1 cellular context compared by ENCODE assay signal in the genomic region with DNA sequence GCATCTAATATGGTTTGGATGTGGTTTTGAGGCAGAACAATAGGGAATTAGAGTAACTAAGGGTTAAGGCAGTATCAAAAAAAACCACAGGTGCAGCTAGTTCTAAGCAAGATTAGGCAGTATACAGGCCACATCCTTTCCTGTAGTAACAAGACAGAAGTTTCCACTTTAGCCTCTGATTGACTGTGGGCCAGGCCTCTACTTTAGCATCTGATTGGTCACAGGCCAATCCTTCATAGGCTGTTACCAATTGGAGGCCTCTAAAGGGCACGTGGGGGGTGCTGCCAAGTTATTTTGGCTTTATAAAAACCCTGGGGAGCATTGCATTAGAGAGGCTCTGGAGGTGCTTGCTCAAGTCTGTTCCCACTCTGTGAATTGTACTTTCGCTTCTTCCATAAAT.
TF ChIP-seq lines count a peak whose summit lies in the region.

No MANE protein-coding gene starts in this region.

TF ChIP-seq in GM12878, 131 proteins besides CTCF, POLR2A, EP300 and RAD21 (continued from another document):
- TF ChIP-seq, protein P1, sequence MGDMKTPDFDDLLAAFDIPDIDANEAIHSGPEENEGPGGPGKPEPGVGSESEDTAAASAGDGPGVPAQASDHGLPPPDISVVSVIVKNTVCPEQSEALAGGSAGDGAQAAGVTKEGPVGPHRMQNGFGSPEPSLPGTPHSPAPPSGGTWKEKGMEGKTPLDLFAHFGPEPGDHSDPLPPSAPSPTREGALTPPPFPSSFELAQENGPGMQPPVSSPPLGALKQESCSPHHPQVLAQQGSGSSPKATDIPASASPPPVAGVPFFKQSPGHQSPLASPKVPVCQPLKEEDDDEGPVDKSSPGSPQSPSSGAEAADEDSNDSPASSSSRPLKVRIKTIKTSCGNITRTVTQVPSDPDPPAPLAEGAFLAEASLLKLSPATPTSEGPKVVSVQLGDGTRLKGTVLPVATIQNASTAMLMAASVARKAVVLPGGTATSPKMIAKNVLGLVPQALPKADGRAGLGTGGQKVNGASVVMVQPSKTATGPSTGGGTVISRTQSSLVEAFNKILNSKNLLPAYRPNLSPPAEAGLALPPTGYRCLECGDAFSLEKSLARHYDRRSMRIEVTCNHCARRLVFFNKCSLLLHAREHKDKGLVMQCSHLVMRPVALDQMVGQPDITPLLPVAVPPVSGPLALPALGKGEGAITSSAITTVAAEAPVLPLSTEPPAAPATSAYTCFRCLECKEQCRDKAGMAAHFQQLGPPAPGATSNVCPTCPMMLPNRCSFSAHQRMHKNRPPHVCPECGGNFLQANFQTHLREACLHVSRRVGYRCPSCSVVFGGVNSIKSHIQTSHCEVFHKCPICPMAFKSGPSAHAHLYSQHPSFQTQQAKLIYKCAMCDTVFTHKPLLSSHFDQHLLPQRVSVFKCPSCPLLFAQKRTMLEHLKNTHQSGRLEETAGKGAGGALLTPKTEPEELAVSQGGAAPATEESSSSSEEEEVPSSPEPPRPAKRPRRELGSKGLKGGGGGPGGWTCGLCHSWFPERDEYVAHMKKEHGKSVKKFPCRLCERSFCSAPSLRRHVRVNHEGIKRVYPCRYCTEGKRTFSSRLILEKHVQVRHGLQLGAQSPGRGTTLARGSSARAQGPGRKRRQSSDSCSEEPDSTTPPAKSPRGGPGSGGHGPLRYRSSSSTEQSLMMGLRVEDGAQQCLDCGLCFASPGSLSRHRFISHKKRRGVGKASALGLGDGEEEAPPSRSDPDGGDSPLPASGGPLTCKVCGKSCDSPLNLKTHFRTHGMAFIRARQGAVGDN (IDR thresholded peaks at IDR 0.05): no peak
- TF ChIP-seq ZBTB33 (IDR thresholded peaks at IDR 0.05) (no peak), CUX1 (IDR thresholded peaks at IDR 0.05; ENCODE audit: insufficient replicate concordance, low read depth, low read length) (no peak), IKZF1 (conservative IDR thresholded peaks at IDR 0.05) (no peak)
